Comparison of ENCODE assay signal across 20 cellular contexts in the genomic region with DNA sequence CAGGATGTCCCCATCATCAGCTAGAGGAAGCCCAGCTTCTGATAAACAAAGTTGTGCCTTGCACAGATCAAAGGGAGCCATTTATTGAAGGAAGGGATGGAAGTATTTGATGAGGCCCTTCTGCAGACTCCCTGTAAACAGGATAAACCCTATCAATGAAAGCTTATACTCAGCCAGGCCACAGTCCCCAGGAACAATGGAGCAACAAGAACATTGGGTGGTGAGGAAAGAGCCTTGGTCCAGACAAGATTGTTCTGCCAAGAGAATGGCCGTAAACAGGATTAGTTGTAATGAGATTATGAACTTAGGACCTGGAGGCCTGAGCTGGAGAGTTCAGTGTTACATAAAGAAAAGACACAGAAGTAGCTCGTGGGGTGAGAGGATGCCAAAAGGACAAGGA. TPM values are rescaled to one million over a fixed set of nuclear protein-coding genes. Genes with fewer than 3 reads are reported as not detected.
DNase-seq lines count a peak whose midpoint lies in the region; ATAC-seq and TF ChIP-seq lines count a peak whose summit lies in the region.
"Had no signal": no experiment of that assay in that cellular context is flagged by ENCODE, and none has a peak within 500 bp of the region (broad histone marks: within the 10 kb centered on the region; RNA-seq: fewer than 3 reads in every experiment).

No MANE protein-coding gene starts in this region.

- 71% methylated on average over 2 of the region's 2 CpGs for WGBS in right lobe of liver (ENCODE audit: insufficient coverage, low coverage, low lambda C conversion rate, missing lambda C conversion rate)

- peaks cover 30% of the 10 kb centered on the region for H3K27me3 Mint-ChIP-seq in T-helper 17 cell

- no peaks in the 10 kb centered on the region for H3K9me3 ChIP-seq in left ventricle myocardium inferior (replicated peaks)
- H3K9me3 ChIP-seq in right lobe of liver, result no peaks in the 10 kb centered on the region
- no peaks in the 10 kb centered on the region for H3K9me3 ChIP-seq in upper lobe of right lung
- no peaks in the 10 kb centered on the region for H3K9me3 ChIP-seq in T-helper 17 cell (ENCODE audit: control insufficient read depth, low read length, poor library complexity, severe bottlenecking)
- H3K9me3 ChIP-seq: Peyer's patch had no signal

- no peaks in the 10 kb centered on the region for H3K4me1 Mint-ChIP-seq in T-helper 17 cell

- DNase-seq in left ventricle myocardium inferior (no peak), left cardiac atrium (no peak), dermis blood vessel endothelial cell (peak; percentile 36), right lobe of liver (no peak), upper lobe of right lung (no peak), T-helper 17 cell (no peak), RKO (ENCODE audit: low spot score) (no peak)
- no peak for DNase-seq in activated CD8-positive, alpha-beta memory T cell treated with anti-CD3 and anti-CD28 coated beads, Interleukin-2, amount 50 U/mL, for 48 hours
- DNase-seq: DMS 273 treated with DMSO at 0.1 percent for 48 hours, DND-41, NCI-H1417 treated with DMSO at 0.1 percent for 48 hours, NCI-H1930, NCI-H2171, NCI-H446, NCI-H526 treated with DMSO at 0.1 percent for 48 hours, Peyer's patch had no signal

- H3K36me3 Mint-ChIP-seq in T-helper 17 cell (ENCODE audit: low read depth), result no peaks in the 10 kb centered on the region
- H3K36me3 Mint-ChIP-seq: CD14-positive monocyte had no signal

- no peaks in the 10 kb centered on the region for H3K36me3 ChIP-seq in left ventricle myocardium inferior
- H3K36me3 ChIP-seq in right lobe of liver, result no peaks in the 10 kb centered on the region
- no peaks in the 10 kb centered on the region for H3K36me3 ChIP-seq in upper lobe of right lung
- H3K36me3 ChIP-seq: Peyer's patch had no signal

- H3K4me1 ChIP-seq in left ventricle myocardium inferior (peaks cover 68% of the 10 kb centered on the region), right lobe of liver (no peaks in the 10 kb centered on the region), upper lobe of right lung (peaks cover 11% of the 10 kb centered on the region)
- H3K4me1 ChIP-seq: Peyer's patch had no signal

- TF ChIP-seq CTCF in left ventricle myocardium inferior (IDR thresholded peaks at IDR 0.05; ENCODE audit: borderline replicate concordance), result no peak
- TF ChIP-seq CTCF in right lobe of liver (IDR thresholded peaks at IDR 0.05), result no peak
- no peak for TF ChIP-seq CTCF in upper lobe of right lung (IDR thresholded peaks at IDR 0.05)

- no peak overlapping the region for H3K27ac Mint-ChIP-seq in T-helper 17 cell
- H3K27ac Mint-ChIP-seq: CD14-positive monocyte had no signal

- no peak overlapping the region for H3K4me3 Mint-ChIP-seq in T-helper 17 cell

- H3K27ac ChIP-seq in left ventricle myocardium inferior (replicated peaks), result peak overlapping the region; percentile 73
- H3K27ac ChIP-seq in right lobe of liver, result no peak overlapping the region
- H3K27ac ChIP-seq in upper lobe of right lung, result no peak overlapping the region
- H3K27ac ChIP-seq: 22Rv1, KMS-11, Peyer's patch had no signal

- no peak for TF ChIP-seq POLR2A in right lobe of liver (IDR thresholded peaks at IDR 0.05)

- no peaks in the 10 kb centered on the region for H3K27me3 ChIP-seq in left ventricle myocardium inferior (ENCODE audit: low read depth)
- no peaks in the 10 kb centered on the region for H3K27me3 ChIP-seq in right lobe of liver
- no peaks in the 10 kb centered on the region for H3K27me3 ChIP-seq in upper lobe of right lung
- H3K27me3 ChIP-seq: Peyer's patch had no signal

- ATAC-seq in left cardiac atrium (no peak), right lobe of liver (peak; percentile 54 to 82 (median 58)), upper lobe of right lung (peak; percentile 48), T-helper 17 cell (no peak)
- ATAC-seq: Right ventricle myocardium inferior had no signal

- H3K4me3 ChIP-seq in left ventricle myocardium inferior (no peak overlapping the region), right lobe of liver (no peak overlapping the region), upper lobe of right lung (no peak overlapping the region)
- H3K4me3 ChIP-seq: Peyer's patch had no signal

- intact Hi-C loops in left ventricle myocardium inferior (cut with micrococcal nuclease), result no loop called here
- intact Hi-C loops in left cardiac atrium (cut with DNase I), result no loop called here
- intact Hi-C loops in right lobe of liver (cut with DNase I), result no loop called here
- intact Hi-C loops in upper lobe of right lung (cut with DNase I), result no loop called here

RNA-seq across cellular contexts. Expression of a gene that starts 40.6 kb away (rescaled TPM):
- total RNA-seq in left ventricle myocardium inferior, result 45.8 TPM
- total RNA-seq in left cardiac atrium, result 10 to 100 TPM; 59.7 to 68.9 TPM
- total RNA-seq in dermis blood vessel endothelial cell, result 101 and 119 TPM in 2 replicates
- total RNA-seq in right lobe of liver, result 10 to 100 TPM; 14.3 to 52.1 (median 28.2) TPM
- 151 TPM for total RNA-seq in upper lobe of right lung
- under 1 TPM in 1 of 2 donors, not detected in 1; 0.27 TPM for total RNA-seq in T-helper 17 cell

Comparison
In these comparisons a context has a peak if more than half of its experiments do, and no peak if none do; other contexts are left out.
1. ATAC-seq: peak in right lobe of liver (4 of 4) and upper lobe of right lung (single experiment); none in left cardiac atrium (0 of 2) and T-helper 17 cell (single experiment).
2. RNA of a gene that starts 40.6 kb away (total RNA-seq): 151 TPM in upper lobe of right lung (single experiment), 101 to 119 TPM in dermis blood vessel endothelial cell, 59.7 to 68.9 TPM in left cardiac atrium, 45.8 TPM in left ventricle myocardium inferior (single experiment) and 14.3 to 52.1 TPM in right lobe of liver; 0.27 TPM in T-helper 17 cell; every median in the first group is over 10 times any median in the second.